In genomic region chr4:95839891-95840290, GRCh38 we compare ENCODE assay signal across 26 cellular contexts. TPM values are rescaled to one million over a fixed set of nuclear protein-coding genes. Genes with fewer than 3 reads are reported as not detected.
"Had no signal": no experiment of that assay in that cellular context is flagged by ENCODE, and none has a peak within 500 bp of the region (broad histone marks: within the 10 kb centered on the region; RNA-seq: fewer than 3 reads in every experiment).

Gene PDHA2, plus strand, starts transcription at chr4:95840093. Its CDS starts 58 bp downstream, at chr4:95840151.

- DNase-seq: activated CD4-positive, alpha-beta memory T cell treated with anti-CD3 and anti-CD28 coated beads for 36 hours; activated CD4-positive, alpha-beta T cell treated with anti-CD3 and anti-CD28 coated beads, Interleukin-2, amount 10 ng/mL, durations not matched to agents 7 days and 5 days; activated CD4-positive, CD25-positive, alpha-beta regulatory T cell; activated CD8-positive, alpha-beta memory T cell treated with anti-CD3 and anti-CD28 coated beads for 24 hours; activated gamma-delta T cell; activated naive CD4-positive, alpha-beta T cell treated with anti-CD3 and anti-CD28 coated beads for 36 hours; activated T-cell treated with anti-CD3 and anti-CD28 coated beads, Interleukin-2, amount 50 U/mL, for 48 hours; amygdala; brain microvascular endothelial cell; NCI-H1092; NCI-H1417; NCI-H1694; NCI-H2029; NCI-H345; NCI-H510A; NCI-H526 treated with DMSO at 0.1 percent for 48 hours; NCI-H82; PC-3; T-cell; T1000 had no signal

- H3K4me3 ChIP-seq: cardiac muscle cell, SK-N-MC had no signal

- FAIRE-seq: TTC549 had no signal

- H3K27me3 ChIP-seq: brain microvascular endothelial cell, cardiac muscle cell had no signal

- H3K4me2 ChIP-seq: KMS-11 had no signal

- H3K27ac ChIP-seq: brain microvascular endothelial cell, cardiac muscle cell, KMS-11, SK-N-MC had no signal

- ATAC-seq: activated T-helper 17 cell treated with anti-CD3 and anti-CD28 coated beads, Interleukin-2, amount 50 U/mL, for 72 hours; PC-3; T-cell had no signal

- H3K9ac ChIP-seq: KMS-11 had no signal

- H3K36me3 ChIP-seq: brain microvascular endothelial cell, cardiac muscle cell had no signal

RNA-seq across cellular contexts. Expression of gene PDHA2, which starts in this region (rescaled TPM):
- total RNA-seq: activated CD4-positive, alpha-beta memory T cell treated with anti-CD3 and anti-CD28 coated beads for 36 hours; activated CD4-positive, alpha-beta T cell treated with anti-CD3 and anti-CD28 coated beads, Interleukin-2, amount 10 ng/mL, durations not matched to agents 7 days and 5 days; activated naive CD4-positive, alpha-beta T cell treated with anti-CD3 and anti-CD28 coated beads for 36 hours; activated T-helper 17 cell treated with anti-CD3 and anti-CD28 coated beads, Interleukin-2, amount 50 U/mL, for 72 hours; cardiac muscle cell; MCF 10A; PC-3; T-cell had no signal
- polyA plus RNA-seq: cardiac muscle cell had no signal
